Comparison of ENCODE assay signal across 1 cellular context in the genomic region with DNA sequence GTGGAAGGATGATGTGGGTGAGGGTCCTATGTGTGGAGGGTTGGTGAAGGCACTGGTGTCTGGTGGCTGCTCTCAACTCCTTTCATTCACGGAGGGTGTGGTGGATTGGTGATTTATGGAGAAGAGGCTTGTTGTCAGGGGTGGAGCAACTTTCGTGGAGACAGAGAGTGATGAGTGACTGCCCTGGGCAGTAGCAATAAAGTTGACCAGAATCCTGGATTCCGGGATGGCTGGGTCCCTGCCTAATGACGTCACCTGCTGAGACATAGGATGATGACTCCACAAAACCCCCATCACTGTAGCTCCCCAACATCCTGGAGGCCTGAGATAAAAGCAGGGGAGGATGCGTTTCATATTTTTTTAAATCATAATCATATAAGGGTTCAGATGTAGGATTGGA.
TF ChIP-seq lines count a peak whose summit lies in the region.

No MANE protein-coding gene starts in this region.

TF ChIP-seq in K562, 482 proteins besides CTCF, POLR2A, EP300 and RAD21 (continued from another document):
- TF ChIP-seq PBX2 (CRISPR knock-in tag; IDR thresholded peaks at IDR 0.05; ENCODE audit: low read depth) (no peak), PBX2 (tag; conservative IDR thresholded peaks at IDR 0.05; ENCODE audit: low read depth) (peak; percentile 42; the same call in 1 of the 2 replicates), SLC30A9 (CRISPR knock-in tag; IDR thresholded peaks at IDR 0.05) (no peak), HCFC1 (IDR thresholded peaks at IDR 0.05; ENCODE audit: low read depth, low read length) (no peak), E2F5 (CRISPR knock-in tag; IDR thresholded peaks at IDR 0.05) (no peak), ZNF586 (CRISPR knock-in tag; conservative IDR thresholded peaks at IDR 0.05) (no peak), ZNF764 (CRISPR knock-in tag; IDR thresholded peaks at IDR 0.05; ENCODE audit: low read depth) (no peak), ZBTB40 (IDR thresholded peaks at IDR 0.05) (peak; percentile 68), ZBTB40 (CRISPR knock-in tag; IDR thresholded peaks at IDR 0.05) (no peak), SRSF9 (IDR thresholded peaks at IDR 0.05; ENCODE audit: borderline replicate concordance, low read depth, low read length) (no peak), PHF20 (IDR thresholded peaks at IDR 0.05; ENCODE audit: partially characterized antibody) (peak; percentile 23), THRA (IDR thresholded peaks at IDR 0.05) (no peak), ZNF347 (CRISPR knock-in tag; IDR thresholded peaks at IDR 0.05; ENCODE audit: low read depth) (no peak), ZNF316 (IDR thresholded peaks at IDR 0.05) (no peak)
- TF ChIP-seq, protein P1, sequence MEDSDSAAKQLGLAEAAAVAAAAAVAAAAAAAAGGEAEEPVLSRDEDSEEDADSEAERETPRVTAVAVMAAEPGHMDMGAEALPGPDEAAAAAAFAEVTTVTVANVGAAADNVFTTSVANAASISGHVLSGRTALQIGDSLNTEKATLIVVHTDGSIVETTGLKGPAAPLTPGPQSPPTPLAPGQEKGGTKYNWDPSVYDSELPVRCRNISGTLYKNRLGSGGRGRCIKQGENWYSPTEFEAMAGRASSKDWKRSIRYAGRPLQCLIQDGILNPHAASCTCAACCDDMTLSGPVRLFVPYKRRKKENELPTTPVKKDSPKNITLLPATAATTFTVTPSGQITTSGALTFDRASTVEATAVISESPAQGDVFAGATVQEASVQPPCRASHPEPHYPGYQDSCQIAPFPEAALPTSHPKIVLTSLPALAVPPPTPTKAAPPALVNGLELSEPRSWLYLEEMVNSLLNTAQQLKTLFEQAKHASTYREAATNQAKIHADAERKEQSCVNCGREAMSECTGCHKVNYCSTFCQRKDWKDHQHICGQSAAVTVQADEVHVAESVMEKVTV (CRISPR knock-in tag; IDR thresholded peaks at IDR 0.05): no peak
